ENCODE assay signal across 15 cellular contexts in the genomic region with DNA sequence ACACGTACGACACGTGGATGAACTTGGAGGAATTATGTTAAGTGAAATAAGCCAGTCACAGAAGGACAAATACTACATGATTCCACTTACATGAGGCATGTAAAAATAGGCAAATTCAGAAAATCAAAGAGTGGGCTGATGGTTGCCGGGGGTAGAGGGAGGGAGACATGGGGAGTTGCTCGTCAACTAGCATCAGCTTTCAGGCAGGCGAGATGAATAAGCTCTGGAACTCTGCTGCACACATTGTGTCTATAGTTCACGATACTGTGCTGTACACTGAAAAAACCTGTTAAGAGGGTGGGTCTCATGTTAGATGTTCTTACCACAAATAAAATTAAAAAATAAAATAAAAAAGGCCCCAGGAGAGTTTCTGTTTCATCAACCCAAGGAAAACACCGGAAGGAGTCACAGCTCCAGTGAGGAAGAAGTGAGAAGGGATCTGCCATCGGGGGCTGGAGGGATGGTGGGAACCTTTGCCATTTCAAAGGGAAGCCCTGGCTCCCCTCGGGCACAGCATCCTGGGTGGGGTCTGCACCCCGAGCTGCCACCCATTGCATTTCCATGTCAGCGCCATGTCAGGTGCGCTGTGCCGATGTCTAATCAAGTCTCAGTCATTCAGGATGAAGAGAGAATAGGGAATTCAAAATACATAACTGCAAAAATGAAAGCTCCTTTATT.
"Had no signal": no experiment of that assay in that cellular context is flagged by ENCODE, and none has a peak within 500 bp of the region (broad histone marks: within the 10 kb centered on the region; RNA-seq: fewer than 3 reads in every experiment).

No MANE protein-coding gene starts in this region.

- H3K9me3 Mint-ChIP-seq: activated naive CD8-positive, alpha-beta T cell treated with anti-CD3 and anti-CD28 coated beads, Interleukin-2, amount 50 U/mL, for 24 hours; naive thymus-derived CD8-positive, alpha-beta T cell; stimulated activated naive B cell treated with anti-CD40 and anti-IgM and Interleukin-4, amounts not matched to agents 10 μg/mL and 1 μg/mL and 100 μg/mL, for 72 hours; T-helper 2 cell treated with Interferon-gamma antibody and Interleukin-4, amounts not matched to agents 5 μg/mL and 100 μg/mL, for 36 hours had no signal

- ATAC-seq: activated naive CD8-positive, alpha-beta T cell treated with anti-CD3 and anti-CD28 coated beads, Interleukin-2, amount 50 U/mL, for 24 hours; mucosa of descending colon; naive thymus-derived CD8-positive, alpha-beta T cell; stimulated activated naive B cell treated with anti-CD40 and anti-IgM and Interleukin-4, amounts not matched to agents 10 μg/mL and 1 μg/mL and 100 μg/mL, for 72 hours had no signal

- H3K27ac Mint-ChIP-seq: activated naive CD8-positive, alpha-beta T cell treated with anti-CD3 and anti-CD28 coated beads, Interleukin-2, amount 50 U/mL, for 24 hours; stimulated activated naive B cell treated with anti-CD40 and anti-IgM and Interleukin-4, amounts not matched to agents 10 μg/mL and 1 μg/mL and 100 μg/mL, for 72 hours; T-helper 2 cell treated with Interferon-gamma antibody and Interleukin-4, amounts not matched to agents 5 μg/mL and 100 μg/mL, for 36 hours had no signal

- H3K27ac ChIP-seq: left ventricle myocardium inferior, testis had no signal

- DNase-seq: activated CD4-positive, alpha-beta T cell treated with anti-CD3 and anti-CD28 coated beads, Interleukin-2, amount 50 U/mL, for 1 hour; activated CD8-positive, alpha-beta memory T cell treated with anti-CD3 and anti-CD28 coated beads for 24 hours; activated naive CD4-positive, alpha-beta T cell; activated naive CD8-positive, alpha-beta T cell treated with anti-CD3 and anti-CD28 coated beads, Interleukin-2, amount 50 U/mL, for 24 hours; kidney; left ventricle myocardium inferior; mucosa of descending colon; naive thymus-derived CD8-positive, alpha-beta T cell; retina; stimulated activated CD4-positive, alpha-beta T cell treated with anti-CD3 and anti-CD28 coated beads, Interleukin-15, amount 100 ng/mL, for 24 hours; stimulated activated CD4-positive, alpha-beta T cell treated with anti-CD3 and anti-CD28 coated beads, Interleukin-4, amount 100 ng/mL, for 1 hour; stimulated activated naive B cell treated with anti-CD40 and anti-IgM and Interleukin-4, amounts not matched to agents 10 μg/mL and 1 μg/mL and 100 μg/mL, for 72 hours; testis had no signal

- H3K27me3 ChIP-seq: esophagus muscularis mucosa, testis had no signal

- H3K4me3 Mint-ChIP-seq: activated naive CD8-positive, alpha-beta T cell treated with anti-CD3 and anti-CD28 coated beads, Interleukin-2, amount 50 U/mL, for 24 hours; naive thymus-derived CD8-positive, alpha-beta T cell; stimulated activated naive B cell treated with anti-CD40 and anti-IgM and Interleukin-4, amounts not matched to agents 10 μg/mL and 1 μg/mL and 100 μg/mL, for 72 hours; T-helper 2 cell treated with Interferon-gamma antibody and Interleukin-4, amounts not matched to agents 5 μg/mL and 100 μg/mL, for 36 hours had no signal

- H3K27me3 Mint-ChIP-seq: naive thymus-derived CD8-positive, alpha-beta T cell; stimulated activated naive B cell treated with anti-CD40 and anti-IgM and Interleukin-4, amounts not matched to agents 10 μg/mL and 1 μg/mL and 100 μg/mL, for 72 hours had no signal

- H3K36me3 Mint-ChIP-seq: naive thymus-derived CD8-positive, alpha-beta T cell; stimulated activated naive B cell treated with anti-CD40 and anti-IgM and Interleukin-4, amounts not matched to agents 10 μg/mL and 1 μg/mL and 100 μg/mL, for 72 hours had no signal
